In genomic region chr10:8840356-8840755, GRCh38 we compare ENCODE assay signal across 18 cellular contexts.
DNase-seq lines count a peak whose midpoint lies in the region; ATAC-seq and TF ChIP-seq lines count a peak whose summit lies in the region.
"Had no signal": no experiment of that assay in that cellular context is flagged by ENCODE, and none has a peak within 500 bp of the region (broad histone marks: within the 10 kb centered on the region; RNA-seq: fewer than 3 reads in every experiment).

No MANE protein-coding gene starts in this region.

- H3K9me3 ChIP-seq in H9 (ENCODE audit: control insufficient read depth, low read depth, low read length) (no peaks in the 10 kb centered on the region), endodermal cell (ENCODE audit: control insufficient read depth, low read length) (no peaks in the 10 kb centered on the region)

- no peak overlapping the region for H2BK15ac ChIP-seq in H9 (ENCODE audit: low read depth, low read length)

- H3K4me2 ChIP-seq in H9 (ENCODE audit: insufficient read depth, insufficient read length, low read length) = no peak overlapping the region
- H3K4me2 ChIP-seq: BLaER1 had no signal

- no peak overlapping the region for H3K4me3 ChIP-seq in endodermal cell (ENCODE audit: low read length)
- H3K4me3 ChIP-seq: BLaER1, GM12878 had no signal

- no peak overlapping the region for H3K18ac ChIP-seq in H9 (ENCODE audit: insufficient read length, low read depth, low read length)

- H3K56ac ChIP-seq in H9 (ENCODE audit: insufficient read length, low read depth, low read length) = no peak overlapping the region

- H3K4me1 ChIP-seq in H9 (ENCODE audit: insufficient read depth, low read length) (peaks cover 6% of the 10 kb centered on the region; the same call in 1 of the 2 replicates), endodermal cell (ENCODE audit: control insufficient read depth, insufficient read depth, low read length) (no peaks in the 10 kb centered on the region)
- H3K4me1 ChIP-seq: BLaER1 had no signal

- H3K23me2 ChIP-seq in H9 (ENCODE audit: insufficient read length, low read depth, low read length, poor library complexity, severe bottlenecking) = no peaks in the 10 kb centered on the region

- no peak overlapping the region for H2AFZ ChIP-seq in H9 (ENCODE audit: low read length)

- no peak overlapping the region for H2BK20ac ChIP-seq in H9 (ENCODE audit: low read depth, low read length, poor library complexity, severe bottlenecking)

- H3K27me3 Mint-ChIP-seq in H9 (ENCODE audit: low read depth) (peaks cover 93% of the 10 kb centered on the region), endodermal cell (ENCODE audit: insufficient read depth) (peaks cover 42% of the 10 kb centered on the region)

- H3K27me3 ChIP-seq in H9 (ENCODE audit: insufficient read depth, low read length) = peaks cover 4% of the 10 kb centered on the region; the same call in 1 of the 2 replicates
- no peaks in the 10 kb centered on the region for H3K27me3 ChIP-seq in endodermal cell (ENCODE audit: control insufficient read depth, insufficient read depth, low read length, poor library complexity, severe bottlenecking)
- H3K27me3 ChIP-seq: BLaER1 had no signal

- no peak overlapping the region for H3K27ac ChIP-seq in H9 (ENCODE audit: insufficient read length, low read depth, low read length)
- H3K27ac ChIP-seq in endodermal cell (ENCODE audit: low read depth, low read length) = no peak overlapping the region
- H3K27ac ChIP-seq: BLaER1, HL-60 had no signal

- H3K9ac ChIP-seq in H9 (ENCODE audit: extremely low read depth, insufficient read length, low read length) = no peak overlapping the region
- H3K9ac ChIP-seq in endodermal cell (ENCODE audit: extremely low read depth, low read length, poor library complexity, severe bottlenecking) = no peak overlapping the region
- H3K9ac ChIP-seq: BLaER1 had no signal

- no peak overlapping the region for H3K4ac ChIP-seq in H9 (ENCODE audit: low read depth, low read length)

- H2AK5ac ChIP-seq in H9 (ENCODE audit: insufficient read length, low read length) = no peak overlapping the region

- no peaks in the 10 kb centered on the region for H3K79me1 ChIP-seq in H9 (ENCODE audit: insufficient read depth, low read depth, low read length, poor library complexity, severe bottlenecking)

- ATAC-seq in GM18868 (IDR thresholded peaks at IDR 0.05; ENCODE audit: unreplicated experiment) (no peak), left lobe of liver (no peak)
- ATAC-seq: GM12878, HCT116 had no signal

- H4K8ac ChIP-seq in H9 (replicated peaks; ENCODE audit: insufficient read length, low read depth, low read length) = no peak overlapping the region

- H3K9me3 Mint-ChIP-seq in H9 (peaks cover 0 to 9% of the 10 kb centered on the region in 2 experiments; a peak in 4 of 5 replicates), endodermal cell (no peaks in the 10 kb centered on the region)

- H3K14ac ChIP-seq in H9 (ENCODE audit: insufficient read depth, low read length) = no peak overlapping the region

- H3K79me2 ChIP-seq in H9 (ENCODE audit: insufficient read depth, low read length) = no peaks in the 10 kb centered on the region

- WGBS in H9 (ENCODE audit: extremely low coverage, insufficient read length, low lambda C conversion rate) = no CpG with 5 or more reads among the region's 5 CpGs
- 69% methylated on average over 3 to 5 of the region's 5 CpGs for WGBS in endodermal cell (ENCODE audit: insufficient coverage in 1 of 2, insufficient read length in 1 of 2), 2 experiments

- H2BK120ac ChIP-seq in H9 (ENCODE audit: low read depth, low read length, poor library complexity, severe bottlenecking) = no peak overlapping the region

- no peak for TF ChIP-seq CTCF in H9 (conservative IDR thresholded peaks at IDR 0.05)
- no peak for TF ChIP-seq CTCF in endodermal cell (conservative IDR thresholded peaks at IDR 0.05)

- H3K23ac ChIP-seq in H9 (ENCODE audit: insufficient read length, low read depth, low read length) = no peak overlapping the region

- no peak overlapping the region for H3K4me3 Mint-ChIP-seq in H9
- H3K4me3 Mint-ChIP-seq in endodermal cell = no peak overlapping the region
- H3K4me3 Mint-ChIP-seq: CD14-positive monocyte; CD4-positive, alpha-beta memory T cell; HFFc6 had no signal

- no peak overlapping the region for H2BK5ac ChIP-seq in H9 (ENCODE audit: insufficient read length, low read length)

- H3K36me3 ChIP-seq in endodermal cell (ENCODE audit: control insufficient read depth, insufficient read depth, low read length) = no peaks in the 10 kb centered on the region
- H3K36me3 ChIP-seq: BLaER1 had no signal

- H2BK12ac ChIP-seq in H9 (ENCODE audit: insufficient read length, low read depth, low read length) = no peak overlapping the region

- no peaks in the 10 kb centered on the region for H4K20me1 ChIP-seq in H9 (ENCODE audit: control insufficient read depth, insufficient read depth, insufficient read length)
- H4K20me1 ChIP-seq: BLaER1 had no signal

- no peak overlapping the region for H4K91ac ChIP-seq in H9 (ENCODE audit: insufficient read length, low read depth, low read length)

- H3T11ph ChIP-seq in H9 (ENCODE audit: low read length) = no peak overlapping the region

- H3K36me3 Mint-ChIP-seq in H9 (ENCODE audit: insufficient read depth in 1 of 3, low read depth in 3 of 3) (peaks cover 0 to 4% (median 0%) of the 10 kb centered on the region in 3 experiments; a peak in 1 of 7 replicates), endodermal cell (ENCODE audit: low read depth) (no peaks in the 10 kb centered on the region)
- H3K36me3 Mint-ChIP-seq: CD14-positive monocyte had no signal

- H3K27ac Mint-ChIP-seq in H9 = no peak overlapping the region
- H3K27ac Mint-ChIP-seq in endodermal cell = no peak overlapping the region
- H3K27ac Mint-ChIP-seq: CD14-positive monocyte; CD4-positive, alpha-beta memory T cell; HFFc6 had no signal

- peaks cover 11% of the 10 kb centered on the region in 2 experiments for H3K4me1 Mint-ChIP-seq in H9
- peaks cover 5% of the 10 kb centered on the region for H3K4me1 Mint-ChIP-seq in endodermal cell
- H3K4me1 Mint-ChIP-seq: CD14-positive monocyte; CD4-positive, alpha-beta memory T cell had no signal

- DNase-seq in ELF-1 (ENCODE audit: low read depth, low spot score) (peak; percentile 26), H9 (peak; percentile 53), endodermal cell (peak; percentile 57), iPS-NIHi11 (ENCODE audit: low spot score) (peak; percentile 20), KG1 (lab: John Stamatoyannopoulos, UW) (no peak), NCI-H524 treated with DMSO at 0.1 percent for 48 hours (lab: John Stamatoyannopoulos, UW) (no peak), left lobe of liver (ENCODE audit: low spot score) (no peak)
- DNase-seq: 8988T; Calu3; CD4-positive, alpha-beta memory T cell; DMS79 treated with DMSO at 0.1 percent for 48 hours; HFFc6 had no signal

- H4K5ac ChIP-seq in H9 (ENCODE audit: insufficient read length, low read depth, low read length) = no peak overlapping the region

Comparison
In these comparisons a context has a peak if more than half of its experiments do, and no peak if none do; other contexts are left out.
1. DNase-seq: peak in ELF-1 (single experiment), H9 (single experiment), endodermal cell (single experiment) and iPS-NIHi11 (single experiment); none in KG1 (single experiment), NCI-H524 treated with DMSO at 0.1 percent for 48 hours (single experiment) and left lobe of liver (single experiment).